ENCODE assay signal across 18 cellular contexts in genomic region chr6:81228912-81229540, GRCh38.
DNase-seq lines count a peak whose midpoint lies in the region; ATAC-seq and TF ChIP-seq lines count a peak whose summit lies in the region.
"Had no signal": no experiment of that assay in that cellular context is flagged by ENCODE, and none has a peak within 500 bp of the region (broad histone marks: within the 10 kb centered on the region; RNA-seq: fewer than 3 reads in every experiment).

No MANE protein-coding gene starts in this region.

- H3K4me3 Mint-ChIP-seq in neural progenitor cell, result no peak overlapping the region
- H3K4me3 Mint-ChIP-seq: activated CD8-positive, alpha-beta T cell treated with anti-CD3 and anti-CD28 coated beads, Interleukin-2, amount 10 ng/mL, durations not matched to agents 7 days and 5 days had no signal

- H3K9me3 Mint-ChIP-seq in neural progenitor cell, result no peaks in the 10 kb centered on the region

- H3K9ac ChIP-seq in neural progenitor cell, result no peak overlapping the region

- no peaks in the 10 kb centered on the region for H4K20me1 ChIP-seq in neural progenitor cell (ENCODE audit: low read depth)

- in situ Hi-C loops in astrocyte of the cerebellum (cut with HindIII; ENCODE audit: low sequenced_read_pairs), result no loop called here

- H2AFZ ChIP-seq in ACC112 (ENCODE audit: low read length, unreplicated experiment) (peak overlapping the region; percentile 92), neural progenitor cell (replicated peaks) (no peak overlapping the region)

- H3K4me1 Mint-ChIP-seq in neural progenitor cell, result no peaks in the 10 kb centered on the region

- WGBS in aorta, 2 donors, result 2 to 4% methylated on average over 2 of the region's 2 CpGs

- H3K36me3 ChIP-seq in ACC112 (ENCODE audit: insufficient read depth, low read length), result no peaks in the 10 kb centered on the region
- no peaks in the 10 kb centered on the region for H3K36me3 ChIP-seq in neural progenitor cell
- no peaks in the 10 kb centered on the region for H3K36me3 ChIP-seq in aorta (ENCODE audit: control insufficient read depth in 1 of 2, insufficient read depth in 2 of 2, low read length in 1 of 2)
- H3K36me3 ChIP-seq: heart left ventricle had no signal

- no peaks in the 10 kb centered on the region for H3K27me3 Mint-ChIP-seq in neural progenitor cell (ENCODE audit: insufficient read depth, low read depth)

- intact Hi-C loops in aorta (cut with DNase I), result no loop called here

- H3K27me3 ChIP-seq in ACC112 (ENCODE audit: insufficient read depth, low read length) (no peaks in the 10 kb centered on the region), neural progenitor cell (no peaks in the 10 kb centered on the region), aorta (ENCODE audit: control insufficient read depth in 1 of 2, insufficient read depth in 2 of 2, low read length in 1 of 2) (no peaks in the 10 kb centered on the region)
- H3K27me3 ChIP-seq: heart left ventricle had no signal

- no peaks in the 10 kb centered on the region for H3F3A ChIP-seq in neural progenitor cell (ENCODE audit: low read depth)

- H3K4me2 ChIP-seq in neural progenitor cell, result no peak overlapping the region

- no peak for ATAC-seq in HG02678 (IDR thresholded peaks at IDR 0.05; ENCODE audit: unreplicated experiment)
- no peak for ATAC-seq in aorta (ENCODE audit: low FRiP score)
- ATAC-seq: activated CD8-positive, alpha-beta T cell treated with anti-CD3 and anti-CD28 coated beads, Interleukin-2, amount 10 ng/mL, durations not matched to agents 7 days and 5 days; HCT116; heart left ventricle; HepG2 had no signal

- DNase-seq in HCEC 1CT (peak; percentile 57), astrocyte of the cerebellum (ENCODE audit: low read depth) (peak; percentile 24), fibroblast of villous mesenchyme (ENCODE audit: low read depth) (peak; percentile 68), neural progenitor cell (ENCODE audit: low spot score) (no peak), aorta (no peak)
- DNase-seq in NK-92 treated with Interleukin-12 subunit alpha and Interleukin-12 subunit beta, amount 100 ng/mL, for 24 hours (lab: John Stamatoyannopoulos, UW), result no peak
- DNase-seq: activated CD8-positive, alpha-beta T cell treated with anti-CD3 and anti-CD28 coated beads, Interleukin-2, amount 10 ng/mL, durations not matched to agents 7 days and 5 days; COR-L47; heart left ventricle; islet precursor cell; NCI-H187; NCI-H524 treated with DMSO at 0.1 percent for 48 hours; retina; SW 1271 had no signal

- H3K4me3 ChIP-seq in ACC112 (ENCODE audit: low read depth, low read length) (peak overlapping the region; percentile 68), astrocyte of the cerebellum (ENCODE audit: low read depth, low read length) (no peak overlapping the region), fibroblast of villous mesenchyme (ENCODE audit: low read depth, low read length) (no peak overlapping the region), neural progenitor cell (no peak overlapping the region), aorta (ENCODE audit: low read length in 2 of 2) (no peak overlapping the region)
- H3K4me3 ChIP-seq: heart left ventricle had no signal

- H3K79me2 ChIP-seq in ACC112 (ENCODE audit: control insufficient read depth, insufficient read depth, low read length, unreplicated experiment) (no peaks in the 10 kb centered on the region), neural progenitor cell (ENCODE audit: low read depth) (no peaks in the 10 kb centered on the region)

- H3K9me3 ChIP-seq in neural progenitor cell (ENCODE audit: low read depth) (no peaks in the 10 kb centered on the region), aorta (ENCODE audit: control insufficient read depth, low read length) (no peaks in the 10 kb centered on the region)
- H3K9me3 ChIP-seq: heart left ventricle had no signal

- no peaks in the 10 kb centered on the region for H3K36me3 Mint-ChIP-seq in neural progenitor cell

- H3K27ac ChIP-seq in ACC112 (ENCODE audit: low read depth, low read length) (peak overlapping the region; percentile 67), neural progenitor cell (no peak overlapping the region), aorta (ENCODE audit: low read depth in 1 of 2, low read length in 2 of 2) (no peak overlapping the region)
- H3K27ac ChIP-seq: heart left ventricle had no signal

- no peak overlapping the region for H3K27ac Mint-ChIP-seq in neural progenitor cell
- H3K27ac Mint-ChIP-seq: activated CD8-positive, alpha-beta T cell treated with anti-CD3 and anti-CD28 coated beads, Interleukin-2, amount 10 ng/mL, durations not matched to agents 7 days and 5 days had no signal

- H3K4me1 ChIP-seq in ACC112 (ENCODE audit: control insufficient read depth, insufficient read depth, low read length, unreplicated experiment) (peaks cover 8% of the 10 kb centered on the region), neural progenitor cell (no peaks in the 10 kb centered on the region), aorta (ENCODE audit: control insufficient read depth in 1 of 2, insufficient read depth in 2 of 2, low read length in 2 of 2) (no peaks in the 10 kb centered on the region)

- TF ChIP-seq CTCF in astrocyte of the cerebellum (IDR thresholded peaks at IDR 0.05; ENCODE audit: low read depth, low read length, missing control alignments), result no peak
- TF ChIP-seq CTCF in fibroblast of villous mesenchyme (IDR thresholded peaks at IDR 0.05; ENCODE audit: insufficient read depth, low read depth, low read length), result no peak
- no peak for TF ChIP-seq CTCF in neural progenitor cell (IDR thresholded peaks at IDR 0.05)

Comparison
In these comparisons a context has a peak if more than half of its experiments do, and no peak if none do; other contexts are left out.
1. DNase-seq: peak in HCEC 1CT (single experiment), astrocyte of the cerebellum (single experiment) and fibroblast of villous mesenchyme (single experiment); none in NK-92 treated with Interleukin-12 subunit alpha and Interleukin-12 subunit beta, amount 100 ng/mL, for 24 hours (single experiment), neural progenitor cell (single experiment) and aorta (0 of 2).